10 cellular contexts compared by ENCODE assay signal in genomic region chr6:167906899-167907298, GRCh38.
A peak's percentile ranks its signal among the peaks of the same experiment; 100 is the strongest.
DNase-seq lines count a peak whose midpoint lies in the region; ATAC-seq and TF ChIP-seq lines count a peak whose summit lies in the region.
"Had no signal": no experiment of that assay in that cellular context is flagged by ENCODE, and none has a peak within 500 bp of the region (broad histone marks: within the 10 kb centered on the region; RNA-seq: fewer than 3 reads in every experiment).

No MANE protein-coding gene starts in this region.

- peak; percentile 48 for TF ChIP-seq POLR2A in right lobe of liver (IDR thresholded peaks at IDR 0.05)

- no peaks in the 10 kb centered on the region for H3K27me3 Mint-ChIP-seq in MCF 10A (ENCODE audit: insufficient read depth, unreplicated experiment)
- H3K27me3 Mint-ChIP-seq in T-helper 17 cell: no peaks in the 10 kb centered on the region

- TF ChIP-seq CTCF in MCF 10A (IDR thresholded peaks at IDR 0.05; ENCODE audit: unreplicated experiment): no peak
- peak; percentile 5 for TF ChIP-seq CTCF in epithelial cell of proximal tubule (conservative IDR thresholded peaks at IDR 0.05; ENCODE audit: low read depth, low read length)
- peak in 3 of 4 donors; percentile 16 to 26 (median 26) for TF ChIP-seq CTCF in right lobe of liver (IDR thresholded peaks at IDR 0.05)

- H3K27ac ChIP-seq in right lobe of liver: peak overlapping the region in 2 of 3 donors; percentile 21 to 38

- H3K4me1 Mint-ChIP-seq in MCF 10A (ENCODE audit: insufficient read depth, unreplicated experiment) (peaks cover 11% of the 10 kb centered on the region), T-helper 17 cell (peaks cover 9% of the 10 kb centered on the region)

- in situ Hi-C loops in T47D (cut with HindIII; ENCODE audit: low pct_unique_long_range_greater_than_20kb, low sequenced_read_pairs): no loop called here

- H3K27me3 ChIP-seq in right lobe of liver: no peaks in the 10 kb centered on the region

- ATAC-seq in right lobe of liver (peak; percentile 94 to 98 (median 95)), T-helper 17 cell (no peak)

- intact Hi-C loops in MCF 10A (cut with micrococcal nuclease): loop anchor here (5.0 kb wide), 1 partner anchor 225 kb away; no protein-coding TSS in a partner anchor
- intact Hi-C loops in right lobe of liver (cut with DNase I): loop anchor here in 1 of 2 donors (10.0 kb wide), 1 partner anchor 422 kb away; no protein-coding TSS in a partner anchor

- CTCF ChIA-PET in MCF 10A (lab: Yijun Ruan, JAX): interaction anchor here (0.6 to 1.0 kb wide), 3 partner anchors 11 to 333 kb away, joined by 3 to 6 read pairs (median 6); no protein-coding TSS in a partner anchor

- BruUV-seq in MCF 10A (replicated peaks; lab: Mats Ljungman, UMichigan): no TSS peak

- no peaks in the 10 kb centered on the region for H3K9me3 Mint-ChIP-seq in MCF 10A (ENCODE audit: unreplicated experiment)

- no peak overlapping the region for H3K4me3 ChIP-seq in epithelial cell of proximal tubule (ENCODE audit: low read depth, low read length)
- H3K4me3 ChIP-seq in right lobe of liver: no peak overlapping the region

- no peak overlapping the region for H3K4me3 Mint-ChIP-seq in MCF 10A (ENCODE audit: unreplicated experiment)
- H3K4me3 Mint-ChIP-seq in T-helper 17 cell: no peak overlapping the region

- H3K27ac Mint-ChIP-seq in MCF 10A (ENCODE audit: low read depth, unreplicated experiment) (no peak overlapping the region), T-helper 17 cell (no peak overlapping the region)

- peak; percentile 16 to 88 for DNase-seq in T47D (ENCODE audit: low read depth in 1 of 2, low spot score in 1 of 2)
- DNase-seq in MCF 10A (ENCODE audit: unreplicated experiment): no peak
- DNase-seq in epithelial cell of proximal tubule (ENCODE audit: low read depth): peak; percentile 20
- DNase-seq in right lobe of liver: peak; percentile 74 to 86 (median 77)
- DNase-seq in ureter (ENCODE audit: low spot score): peak; percentile 80
- DNase-seq in T-helper 17 cell: no peak
- DNase-seq in AG08396 (ENCODE audit: low spot score): no peak
- DNase-seq in activated CD4-positive, alpha-beta T cell treated with anti-CD3 and anti-CD28 coated beads, Interleukin-2, amount 50 U/mL, for 48 hours: no peak
- DNase-seq: NCI-H446, T-helper 1 cell had no signal

- H3K36me3 ChIP-seq in right lobe of liver: peaks cover 0 to 16% (median 0%) of the 10 kb centered on the region in 4 donors

- H3K9me3 ChIP-seq in right lobe of liver (no peaks in the 10 kb centered on the region), T-helper 17 cell (ENCODE audit: control insufficient read depth, low read length, poor library complexity, severe bottlenecking) (no peaks in the 10 kb centered on the region)

- H3K36me3 Mint-ChIP-seq in MCF 10A (ENCODE audit: insufficient read depth, unreplicated experiment): peaks cover 36% of the 10 kb centered on the region
- peaks cover 21% of the 10 kb centered on the region for H3K36me3 Mint-ChIP-seq in T-helper 17 cell (ENCODE audit: low read depth)

- 29% methylated on average over 10 of the region's 10 CpGs for WGBS in right lobe of liver (ENCODE audit: insufficient coverage, low coverage, low lambda C conversion rate, missing lambda C conversion rate)

- POLR2A ChIA-PET in MCF 10A (lab: Yijun Ruan, JAX): no interaction called here

- peaks cover 0 to 22% (median 3%) of the 10 kb centered on the region in 4 donors for H3K4me1 ChIP-seq in right lobe of liver

Comparison
In these comparisons a context has a peak if more than half of its experiments do, and no peak if none do; other contexts are left out.
1. DNase-seq: peak in T47D (2 of 2), epithelial cell of proximal tubule (single experiment), right lobe of liver (3 of 3) and ureter (single experiment); none in MCF 10A (single experiment), T-helper 17 cell (0 of 3), AG08396 (single experiment) and activated CD4-positive, alpha-beta T cell treated with anti-CD3 and anti-CD28 coated beads, Interleukin-2, amount 50 U/mL, for 48 hours (0 of 2).